ENCODE assay signal across 8 cellular contexts in genomic region chr22:42343136-42343484, GRCh38.
A peak's percentile ranks its signal among the peaks of the same experiment; 100 is the strongest.
DNase-seq lines count a peak whose midpoint lies in the region; ATAC-seq lines count a peak whose summit lies in the region.

No MANE protein-coding gene starts in this region.

- H3K9me3 Mint-ChIP-seq in activated naive CD4-positive, alpha-beta T cell treated with anti-CD3 and anti-CD28 coated beads, Interleukin-2, amount 10 ng/mL, durations not matched to agents 7 days and 5 days = no peaks in the 10 kb centered on the region

- H3K56ac ChIP-seq in mesendoderm (ENCODE audit: low read length) = peak overlapping the region; percentile 19

- no peak overlapping the region for H3K4me3 ChIP-seq in mesendoderm (ENCODE audit: low read length)

- no peaks in the 10 kb centered on the region for H3K27me3 ChIP-seq in mesendoderm (ENCODE audit: insufficient read depth, low read length, poor library complexity)

- CTCF ChIA-PET in activated naive CD4-positive, alpha-beta T cell treated with anti-CD3 and anti-CD28 coated beads, Interleukin-2, amount 10 ng/mL, durations not matched to agents 7 days and 5 days (lab: Charles Lee) = interaction anchor here (1.8 kb wide), 1 partner anchor 175 kb away, joined by 4 read pairs; no protein-coding TSS in a partner anchor

- no peak overlapping the region for H4K8ac ChIP-seq in mesendoderm (ENCODE audit: low read depth, low read length)

- DNase-seq in stimulated activated naive CD4-positive, alpha-beta T cell (lab: John Stamatoyannopoulos, UW) = peak in 4 of 6 experiments; percentile 6 to 17 (median 12)
- no peak for DNase-seq in stimulated activated naive CD4-positive, alpha-beta T cell treated with Interleukin-2 at 50 U/mL for 16 hours (lab: John Stamatoyannopoulos, UW)
- peak; percentile 45 for DNase-seq in activated naive CD4-positive, alpha-beta T cell treated with anti-CD3 and anti-CD28 coated beads, Interleukin-2, amount 10 ng/mL, durations not matched to agents 7 days and 5 days
- DNase-seq in mesendoderm (peak; percentile 62), SIG-M5 (lab: John Stamatoyannopoulos, UW) (no peak), cerebellar nuclear complex (lab: John Stamatoyannopoulos, UW) (no peak)

- no peak overlapping the region for H2BK120ac ChIP-seq in mesendoderm (ENCODE audit: low read depth, low read length)

- H3K23ac ChIP-seq in mesendoderm (ENCODE audit: low read length) = no peak overlapping the region

- H3K4me2 ChIP-seq in mesendoderm (ENCODE audit: low read length) = peak overlapping the region; percentile 4

- H3K4me3 Mint-ChIP-seq in activated naive CD4-positive, alpha-beta T cell treated with anti-CD3 and anti-CD28 coated beads, Interleukin-2, amount 10 ng/mL, durations not matched to agents 7 days and 5 days = peak overlapping the region; percentile 62

- no peak overlapping the region for H4K5ac ChIP-seq in mesendoderm (ENCODE audit: low read length)

- H3K27me3 Mint-ChIP-seq in activated naive CD4-positive, alpha-beta T cell treated with anti-CD3 and anti-CD28 coated beads, Interleukin-2, amount 10 ng/mL, durations not matched to agents 7 days and 5 days = peaks cover 55% of the 10 kb centered on the region

- H2AK5ac ChIP-seq in mesendoderm (ENCODE audit: low read length) = no peak overlapping the region

- peaks cover 7% of the 10 kb centered on the region for H3K4me1 Mint-ChIP-seq in activated naive CD4-positive, alpha-beta T cell treated with anti-CD3 and anti-CD28 coated beads, Interleukin-2, amount 10 ng/mL, durations not matched to agents 7 days and 5 days

- WGBS in mesendoderm (ENCODE audit: extremely low coverage, insufficient coverage, low lambda C conversion rate) = no CpG with 5 or more reads among the region's 27 CpGs

- no peak overlapping the region for H3K4ac ChIP-seq in mesendoderm (ENCODE audit: low read depth, low read length)

- no peaks in the 10 kb centered on the region for H3K79me2 ChIP-seq in mesendoderm (ENCODE audit: control insufficient read depth, insufficient read depth, low read length)

- peak overlapping the region; percentile 75 for H3K18ac ChIP-seq in mesendoderm (ENCODE audit: low read length)

- no peaks in the 10 kb centered on the region for H3K36me3 Mint-ChIP-seq in activated naive CD4-positive, alpha-beta T cell treated with anti-CD3 and anti-CD28 coated beads, Interleukin-2, amount 10 ng/mL, durations not matched to agents 7 days and 5 days

- no peak overlapping the region for H3K27ac Mint-ChIP-seq in activated naive CD4-positive, alpha-beta T cell treated with anti-CD3 and anti-CD28 coated beads, Interleukin-2, amount 10 ng/mL, durations not matched to agents 7 days and 5 days

- H3K79me1 ChIP-seq in mesendoderm (ENCODE audit: low read length) = peaks cover 8% of the 10 kb centered on the region

- no peak overlapping the region for H2BK15ac ChIP-seq in mesendoderm (replicated peaks; ENCODE audit: low read depth)

- H3K4me1 ChIP-seq in mesendoderm (ENCODE audit: control insufficient read depth, low read depth, low read length) = peaks cover 2% of the 10 kb centered on the region

- H3K36me3 ChIP-seq in mesendoderm (ENCODE audit: control insufficient read depth, insufficient read depth, low read length) = no peaks in the 10 kb centered on the region

- no peak for ATAC-seq in HG02588 (IDR thresholded peaks at IDR 0.05; ENCODE audit: unreplicated experiment)
- ATAC-seq in GM21529 (IDR thresholded peaks at IDR 0.05; ENCODE audit: unreplicated experiment) = no peak

- no peak overlapping the region for H2BK5ac ChIP-seq in mesendoderm (ENCODE audit: low read length)

- no peak overlapping the region for H3K27ac ChIP-seq in mesendoderm (ENCODE audit: low read depth, low read length)

- H3K9ac ChIP-seq in mesendoderm (ENCODE audit: low read length) = no peak overlapping the region

Comparison
In these comparisons a context has a peak if more than half of its experiments do, and no peak if none do; other contexts are left out.
1. DNase-seq: peak in stimulated activated naive CD4-positive, alpha-beta T cell (4 of 6), activated naive CD4-positive, alpha-beta T cell treated with anti-CD3 and anti-CD28 coated beads, Interleukin-2, amount 10 ng/mL, durations not matched to agents 7 days and 5 days (single experiment) and mesendoderm (single experiment); none in stimulated activated naive CD4-positive, alpha-beta T cell treated with Interleukin-2 at 50 U/mL for 16 hours (single experiment), SIG-M5 (single experiment) and cerebellar nuclear complex (0 of 2).